Comparison of ENCODE assay signal across 28 cellular contexts in genomic region chr20:38013891-38014290, GRCh38.
"Had no signal": no experiment of that assay in that cellular context is flagged by ENCODE, and none has a peak within 500 bp of the region (broad histone marks: within the 10 kb centered on the region; RNA-seq: fewer than 3 reads in every experiment).

No MANE protein-coding gene starts in this region.

- H3K9me3 ChIP-seq: lower lobe of right lung, ovary, right lobe of liver had no signal

- H3K4me3 Mint-ChIP-seq: immature natural killer cell; mesothelial cell of epicardium; naive B cell; natural killer cell; nephron progenitor cell; neural progenitor cell; stimulated activated memory B cell treated with anti-CD40 and anti-IgM and Interleukin-4, amounts not matched to agents 10 μg/mL and 1 μg/mL and 100 μg/mL, for 72 hours; stimulated activated naive CD8-positive, alpha-beta T cell treated with anti-CD3 and anti-CD28 coated beads, Interleukin-15, amount 100 ng/mL, for 72 hours; type B pancreatic cell had no signal

- H3K9ac ChIP-seq: neural progenitor cell had no signal

- H3K27ac ChIP-seq: left lung, lower lobe of right lung, neural progenitor cell, ovary, right atrium auricular region, right lobe of liver, tibial nerve, uterus had no signal

- H3K27me3 ChIP-seq: left lung, neural progenitor cell, ovary, right atrium auricular region, right lobe of liver, tibial nerve, uterus had no signal

- H3K4me1 Mint-ChIP-seq: mesothelial cell of epicardium; nephron progenitor cell; neural progenitor cell; stimulated activated memory B cell treated with anti-CD40 and anti-IgM and Interleukin-4, amounts not matched to agents 10 μg/mL and 1 μg/mL and 100 μg/mL, for 72 hours; stimulated activated naive CD8-positive, alpha-beta T cell treated with anti-CD3 and anti-CD28 coated beads, Interleukin-15, amount 100 ng/mL, for 72 hours had no signal

- H3K36me3 ChIP-seq: ovary, uterus had no signal

- H3K4me3 ChIP-seq: left lung, lower lobe of right lung, neural progenitor cell, ovary, right atrium auricular region, right lobe of liver, smooth muscle cell, tibial nerve, uterus had no signal

- H3K9me3 Mint-ChIP-seq: type B pancreatic cell had no signal

- DNase-seq: hypothalamus; immature natural killer cell; kidney; left colon; left lung; lower lobe of right lung; mesendoderm; naive B cell; natural killer cell; nephron progenitor cell; ovary; right lobe of liver; stimulated activated CD4-positive, alpha-beta T cell treated with anti-CD3 and anti-CD28 coated beads, Interleukin-1b, Interleukin-23, amount 100 ng/mL, for 48 hours; stimulated activated CD4-positive, alpha-beta T cell treated with anti-CD3 and anti-CD28 coated beads, Interleukin-2, amount 100 ng/mL, for 48 hours; stimulated activated CD4-positive, alpha-beta T cell treated with anti-CD3 and anti-CD28 coated beads, Interleukin-4, amount 100 ng/mL, for 4 hours; stimulated activated CD8-positive, alpha-beta memory T cell treated with anti-CD3 and anti-CD28 coated beads, Interleukin-4, amount 100 ng/mL, for 48 hours; stimulated activated naive CD4-positive, alpha-beta T cell treated with Interleukin-2 at 50 U/mL for 16 hours; stimulated activated naive CD8-positive, alpha-beta T cell treated with anti-CD3 and anti-CD28 coated beads, Interleukin-15, amount 100 ng/mL, for 72 hours; substantia nigra; uterus had no signal

- ATAC-seq: left colon; left lung; lower lobe of right lung; natural killer cell; right lobe of liver; stimulated activated memory B cell treated with anti-CD40 and anti-IgM and Interleukin-4, amounts not matched to agents 10 μg/mL and 1 μg/mL and 100 μg/mL, for 72 hours; stimulated activated naive CD8-positive, alpha-beta T cell treated with anti-CD3 and anti-CD28 coated beads, Interleukin-15, amount 100 ng/mL, for 72 hours had no signal

- H3K4me2 ChIP-seq: neural progenitor cell, smooth muscle cell had no signal

- H2AFZ ChIP-seq: neural progenitor cell had no signal

- H3K27me3 Mint-ChIP-seq: naive B cell; progenitor cell of endocrine pancreas; stimulated activated memory B cell treated with anti-CD40 and anti-IgM and Interleukin-4, amounts not matched to agents 10 μg/mL and 1 μg/mL and 100 μg/mL, for 72 hours; stimulated activated naive CD8-positive, alpha-beta T cell treated with anti-CD3 and anti-CD28 coated beads, Interleukin-15, amount 100 ng/mL, for 72 hours; type B pancreatic cell had no signal

- H3K4me1 ChIP-seq: left lung, lower lobe of right lung, neural progenitor cell, right atrium auricular region, tibial nerve, uterus had no signal

- H3K27ac Mint-ChIP-seq: immature natural killer cell; mesothelial cell of epicardium; neural progenitor cell; progenitor cell of endocrine pancreas; stimulated activated memory B cell treated with anti-CD40 and anti-IgM and Interleukin-4, amounts not matched to agents 10 μg/mL and 1 μg/mL and 100 μg/mL, for 72 hours; stimulated activated naive CD8-positive, alpha-beta T cell treated with anti-CD3 and anti-CD28 coated beads, Interleukin-15, amount 100 ng/mL, for 72 hours; type B pancreatic cell had no signal
